Comparison of ENCODE assay signal across 8 cellular contexts in genomic region chr5:77629553-77630245, GRCh38. TPM values are rescaled to one million over a fixed set of nuclear protein-coding genes. Genes with fewer than 3 reads are reported as not detected.
DNase-seq lines count a peak whose midpoint lies in the region; ATAC-seq and TF ChIP-seq lines count a peak whose summit lies in the region.

No MANE protein-coding gene starts in this region.

- H3K27me3 Mint-ChIP-seq in activated naive CD4-positive, alpha-beta T cell treated with anti-CD3 and anti-CD28 coated beads, Interleukin-2, amount 50 U/mL, for 24 hours = peaks cover 62% of the 10 kb centered on the region

- POLR2A ChIA-PET in PC-9 (lab: Charles Lee; ENCODE audit: unreplicated experiment) = no interaction called here

- DNase-seq in activated naive CD4-positive, alpha-beta T cell (lab: John Stamatoyannopoulos, UW) = no peak
- DNase-seq in PC-9 = peak in 1 of 2 experiments; percentile 14
- no peak for DNase-seq in iPS DF 6.9 (ENCODE audit: low read depth, low spot score)
- no peak for DNase-seq in tibial artery
- DNase-seq in GM19240 (ENCODE audit: insufficient read length, low spot score) = no peak

- no CpG with 5 or more reads among the region's 73 CpGs for WGBS in iPS DF 6.9 (ENCODE audit: insufficient coverage, insufficient read length)

- no peaks in the 10 kb centered on the region for H3K36me3 ChIP-seq in PC-9 (ENCODE audit: low read depth)
- no peaks in the 10 kb centered on the region for H3K36me3 ChIP-seq in iPS DF 6.9 (ENCODE audit: control insufficient read depth, insufficient read depth, low read length)
- no peaks in the 10 kb centered on the region for H3K36me3 ChIP-seq in tibial artery

- ATAC-seq in GM21367 (IDR thresholded peaks at IDR 0.05; ENCODE audit: unreplicated experiment) = no peak
- no peak for ATAC-seq in GM21576 (IDR thresholded peaks at IDR 0.05; ENCODE audit: unreplicated experiment)

- H3K27ac Mint-ChIP-seq in activated naive CD4-positive, alpha-beta T cell treated with anti-CD3 and anti-CD28 coated beads, Interleukin-2, amount 50 U/mL, for 24 hours = no peak overlapping the region

- H3K27ac ChIP-seq in PC-9 = no peak overlapping the region
- no peak overlapping the region for H3K27ac ChIP-seq in iPS DF 6.9 (ENCODE audit: low read length)
- no peak overlapping the region for H3K27ac ChIP-seq in tibial artery

- CTCF ChIA-PET in PC-9 (lab: Charles Lee) = no interaction called here

- TF ChIP-seq CTCF in PC-9 (conservative IDR thresholded peaks at IDR 0.05) (no peak), tibial artery (IDR thresholded peaks at IDR 0.05) (no peak)

- H3K9me3 ChIP-seq in PC-9 (ENCODE audit: insufficient read depth, low read depth) (no peaks in the 10 kb centered on the region), iPS DF 6.9 (ENCODE audit: control insufficient read depth, insufficient read depth, low read length) (no peaks in the 10 kb centered on the region), tibial artery (peaks cover 0 to 7% (median 0%) of the 10 kb centered on the region in 3 donors)

- no TSS peak for BruUV-seq in PC-9 (replicated peaks; lab: Mats Ljungman, UMichigan)

- H3K79me2 ChIP-seq in PC-9 (ENCODE audit: low read depth) = no peaks in the 10 kb centered on the region

- H3K9me2 ChIP-seq in PC-9 (ENCODE audit: insufficient read depth) = no peaks in the 10 kb centered on the region

- peaks cover 20% of the 10 kb centered on the region for H3K4me1 Mint-ChIP-seq in activated naive CD4-positive, alpha-beta T cell treated with anti-CD3 and anti-CD28 coated beads, Interleukin-2, amount 50 U/mL, for 24 hours

- H4K20me1 ChIP-seq in PC-9 (ENCODE audit: insufficient read depth) = no peaks in the 10 kb centered on the region

- H3K4me3 ChIP-seq in PC-9 (peak overlapping the region; percentile 54; the same call in 1 of the 2 replicates), iPS DF 6.9 (ENCODE audit: low read length) (peak overlapping the region; percentile 30; the same call in 1 of the 2 replicates), tibial artery (peak overlapping the region; percentile 44 to 57)

- intact Hi-C loops in PC-9 (cut with micrococcal nuclease; ENCODE audit: unreplicated experiment) (no loop called here), tibial artery (cut with DNase I; ENCODE audit: low total_unique reads) (no loop called here)

- H3K4me1 ChIP-seq in PC-9 (replicated peaks; ENCODE audit: insufficient read depth) = no peaks in the 10 kb centered on the region
- peaks cover 5% of the 10 kb centered on the region for H3K4me1 ChIP-seq in iPS DF 6.9 (ENCODE audit: control insufficient read depth, insufficient read depth, low read length)
- H3K4me1 ChIP-seq in tibial artery = peaks cover 0 to 32% (median 26%) of the 10 kb centered on the region in 4 donors

- H3K27me3 ChIP-seq in PC-9 (ENCODE audit: insufficient read depth, low read depth) (peaks cover 40% of the 10 kb centered on the region), iPS DF 6.9 (ENCODE audit: control insufficient read depth, insufficient read depth, low read length) (peaks cover 74% of the 10 kb centered on the region), tibial artery (peaks cover 3 to 86% of the 10 kb centered on the region in 2 donors)

- peak overlapping the region; percentile 79; the same call in 1 of the 2 replicates for H2AFZ ChIP-seq in PC-9

- H3K4me3 Mint-ChIP-seq in activated naive CD4-positive, alpha-beta T cell treated with anti-CD3 and anti-CD28 coated beads, Interleukin-2, amount 50 U/mL, for 24 hours = peak overlapping the region; percentile 75

- no peaks in the 10 kb centered on the region for H3F3A ChIP-seq in PC-9 (ENCODE audit: insufficient read depth, low read depth)

- H3K4me2 ChIP-seq in PC-9 = peak overlapping the region; percentile 79; the same call in 1 of the 2 replicates

- H3K36me3 Mint-ChIP-seq in activated naive CD4-positive, alpha-beta T cell treated with anti-CD3 and anti-CD28 coated beads, Interleukin-2, amount 50 U/mL, for 24 hours = peaks cover 3% of the 10 kb centered on the region

- peaks cover 12% of the 10 kb centered on the region for H3K9me3 Mint-ChIP-seq in activated naive CD4-positive, alpha-beta T cell treated with anti-CD3 and anti-CD28 coated beads, Interleukin-2, amount 50 U/mL, for 24 hours

RNA-seq across cellular contexts. Expression of gene OTP, which starts 8.8 kb away (rescaled TPM):
- total RNA-seq in PC-9 (2021) = not detected in 2 replicates
